In genomic region chr19:49101160-49101559, GRCh38 we compare ENCODE assay signal across 1 cellular context.
TF ChIP-seq lines count a peak whose summit lies in the region.

No MANE protein-coding gene starts in this region.

TF ChIP-seq in K562, 482 proteins besides CTCF, POLR2A, EP300 and RAD21:
- no peak for TF ChIP-seq ZNF668 (CRISPR knock-in tag; IDR thresholded peaks at IDR 0.05)
- TF ChIP-seq RNF219 (CRISPR knock-in tag; IDR thresholded peaks at IDR 0.05), result no peak
- 0 out of 2 replicates have a peak, but pooled peaks have one; percentile 27 for TF ChIP-seq POLR2G (IDR thresholded peaks at IDR 0.05; ENCODE audit: low read depth, low read length)
- no peak for TF ChIP-seq MAZ (CRISPR knock-in tag; conservative IDR thresholded peaks at IDR 0.05 in 1 of 2, IDR thresholded peaks at IDR 0.05 in 1 of 2)
- TF ChIP-seq RBFOX2 (IDR thresholded peaks at IDR 0.05; ENCODE audit: low read depth, low read length), result peak; percentile 36; the same call in 1 of the 2 replicates
TF ChIP-seq in K562: peak in this region for 2.
